In genomic region chr4:122151982-122152698, GRCh38 we compare ENCODE assay signal across 8 cellular contexts. TPM values are rescaled to one million over a fixed set of nuclear protein-coding genes. Genes with fewer than 3 reads are reported as not detected.
DNase-seq lines count a peak whose midpoint lies in the region; ATAC-seq and TF ChIP-seq lines count a peak whose summit lies in the region.

TSS of gene BLTP1 (plus strand) at chr4:122152331. CDS start at chr4:122170648, 18,317 bp downstream.

- DNase-seq in AG04450 (ENCODE audit: low read depth, low spot score) (peak; percentile 51), NCI-H2227 treated with DMSO at 0.1 percent for 48 hours (lab: John Stamatoyannopoulos, UW) (peak; percentile 54), cerebellar cortex (ENCODE audit: low spot score) (peak; percentile 90), islet precursor cell (peak; percentile 94)
- peak; percentile 67 to 84 (median 70) for DNase-seq in stimulated activated CD4-positive, alpha-beta T cell treated with anti-CD3 and anti-CD28 coated beads, Interleukin-12 subunit alpha, Interleukin-12 subunit beta, amount 100 ng/mL, for 48 hours (ENCODE audit: low read depth in 2 of 3, low spot score in 1 of 3)

- peak within 1 kb of the TSS; percentile 97 for H3K4me3 ChIP-seq in AG04450 (ENCODE audit: low read depth, low read length)

- POLR2A ChIA-PET in AG04450 (lab: Yijun Ruan, JAX): no interaction called here

- no peak for TF ChIP-seq CTCF in AG04450 (IDR thresholded peaks at IDR 0.05; ENCODE audit: low read depth, low read length)

- no peaks in the 10 kb centered on the region for H3K27me3 ChIP-seq in AG04450 (ENCODE audit: control insufficient read depth, insufficient read depth, low read length)

- ATAC-seq in GM18870 (IDR thresholded peaks at IDR 0.05; ENCODE audit: unreplicated experiment): peak; percentile 92
- peak; percentile 96 for ATAC-seq in HG03135 (IDR thresholded peaks at IDR 0.05; ENCODE audit: unreplicated experiment)
- ATAC-seq in activated CD4-positive, CD25-positive, alpha-beta regulatory T cell treated with anti-CD3 and anti-CD28 coated beads, Interleukin-2, amount 50 U/mL, for 24 hours: peak; percentile 92 to 93

- H3K9me3 ChIP-seq in AG04450 (ENCODE audit: control insufficient read depth, insufficient read depth, low read length): no peaks in the 10 kb centered on the region

- CTCF ChIA-PET in AG04450 (lab: Charles Lee): no interaction called here

- peak within 1 kb of the TSS; percentile 21 for H3K27ac ChIP-seq in AG04450 (ENCODE audit: low read depth, low read length)

RNA-seq across cellular contexts. Expression of gene BLTP1, which starts in this region (rescaled TPM):
- polyA plus RNA-seq in AG04450 (2011; rRNA removed): 48.2 and 69.3 TPM in 2 replicates
- polyA minus RNA-seq in AG04450 (2011; rRNA and poly(A)+ RNA removed): 143 and 237 TPM in 2 replicates

Comparison
In these comparisons a context has a peak if more than half of its experiments do, and no peak if none do; other contexts are left out.
1. Peak in every context shown above with its lines: DNase-seq, ATAC-seq, H3K4me3 ChIP-seq and H3K27ac ChIP-seq.